12 cellular contexts compared by ENCODE assay signal in the genomic region with DNA sequence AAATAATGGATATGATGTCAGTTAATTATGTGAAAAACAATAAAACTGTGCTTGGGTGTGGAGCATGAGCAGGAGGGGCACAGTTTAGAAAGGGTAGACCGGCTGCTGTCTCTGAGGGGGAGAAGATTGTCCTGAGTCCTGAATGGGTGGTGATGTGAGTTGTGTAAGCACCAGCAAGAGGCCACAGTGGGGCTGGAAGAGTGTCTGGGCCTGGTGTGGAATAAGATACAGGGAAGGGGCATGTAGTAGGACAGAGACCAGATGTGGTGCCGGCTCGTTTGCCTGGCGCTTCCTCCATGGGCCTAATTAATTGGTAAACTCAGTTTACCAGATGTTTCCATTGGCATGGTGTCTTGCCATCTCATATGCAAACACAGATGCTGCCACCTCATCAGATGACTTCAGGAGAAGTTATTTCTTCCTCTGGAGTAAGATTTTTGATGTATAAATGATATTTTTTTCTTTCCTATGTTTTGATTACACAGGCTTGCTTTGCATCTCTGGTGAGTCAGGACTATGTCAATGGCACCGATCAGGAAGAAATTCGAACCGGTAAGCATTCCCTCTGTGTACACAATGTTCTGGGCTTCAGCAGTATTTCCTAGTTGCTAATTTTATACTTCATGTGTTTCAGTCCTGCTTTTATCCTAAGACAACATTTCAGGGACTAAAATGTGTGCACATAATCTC. TPM values are rescaled to one million over a fixed set of nuclear protein-coding genes. Genes with fewer than 3 reads are reported as not detected.
DNase-seq lines count a peak whose midpoint lies in the region; ATAC-seq and TF ChIP-seq lines count a peak whose summit lies in the region.
"Had no signal": no experiment of that assay in that cellular context is flagged by ENCODE, and none has a peak within 500 bp of the region (broad histone marks: within the 10 kb centered on the region; RNA-seq: fewer than 3 reads in every experiment).

No MANE protein-coding gene starts in this region.

- no peak for TF ChIP-seq CTCF in right atrium auricular region (IDR thresholded peaks at IDR 0.05)

- H3K4me3 Mint-ChIP-seq in activated CD4-positive, alpha-beta memory T cell treated with anti-CD3 and anti-CD28 coated beads, Interleukin-2, amount 10 ng/mL, durations not matched to agents 7 days and 5 days: no peak overlapping the region
- no peak overlapping the region for H3K4me3 Mint-ChIP-seq in stimulated activated effector memory CD8-positive, alpha-beta T cell treated with anti-CD3 and anti-CD28 coated beads, Interleukin-12 subunit alpha, Interleukin-12 subunit beta, amount 100 ng/mL, for 72 hours
- H3K4me3 Mint-ChIP-seq: activated CD4-positive, alpha-beta T cell treated with anti-CD3 and anti-CD28 coated beads, Interleukin-2, amount 10 ng/mL, durations not matched to agents 7 days and 5 days had no signal

- intact Hi-C loops in Right ventricle myocardium superior (cut with DNase I): no loop called here

- DNase-seq in Right ventricle myocardium superior: no peak
- DNase-seq in right atrium auricular region (ENCODE audit: low spot score): no peak
- DNase-seq in activated CD4-positive, alpha-beta memory T cell treated with anti-CD3 and anti-CD28 coated beads, Interleukin-2, amount 10 ng/mL, durations not matched to agents 7 days and 5 days: no peak
- DNase-seq in epithelial cell of prostate (ENCODE audit: low read depth, low spot score): no peak
- DNase-seq in stimulated activated effector memory CD8-positive, alpha-beta T cell treated with anti-CD3 and anti-CD28 coated beads, Interleukin-12 subunit alpha, Interleukin-12 subunit beta, amount 100 ng/mL, for 72 hours (ENCODE audit: low spot score in 2 of 2): no peak
- no peak for DNase-seq in kidney tubule cell (ENCODE audit: low spot score)
- no peak for DNase-seq in NCI-H1694 treated with DMSO at 0.1 percent for 48 hours (lab: John Stamatoyannopoulos, UW)
- DNase-seq: activated CD4-positive, alpha-beta T cell treated with anti-CD3 and anti-CD28 coated beads, Interleukin-2, amount 10 ng/mL, durations not matched to agents 7 days and 5 days; GDM1; stimulated activated naive CD4-positive, alpha-beta T cell treated with Interleukin-2 at 50 U/mL for 16 hours had no signal

- H3K4me3 ChIP-seq in right atrium auricular region: no peak overlapping the region

- H3K27ac ChIP-seq in right atrium auricular region (peak overlapping the region in 1 of 2 donors; percentile 28), epithelial cell of prostate (peak overlapping the region; percentile 43)

- CTCF ChIA-PET in activated CD4-positive, alpha-beta memory T cell treated with anti-CD3 and anti-CD28 coated beads, Interleukin-2, amount 10 ng/mL, durations not matched to agents 7 days and 5 days (lab: Charles Lee): interaction anchor here (0.8 to 1.2 kb wide), 3 partner anchors 11 to 107 kb away, joined by 3 to 4 read pairs (median 3); no protein-coding TSS in a partner anchor

- H3K4me1 Mint-ChIP-seq in activated CD4-positive, alpha-beta memory T cell treated with anti-CD3 and anti-CD28 coated beads, Interleukin-2, amount 10 ng/mL, durations not matched to agents 7 days and 5 days: peaks cover 42% of the 10 kb centered on the region
- H3K4me1 Mint-ChIP-seq in stimulated activated effector memory CD8-positive, alpha-beta T cell treated with anti-CD3 and anti-CD28 coated beads, Interleukin-12 subunit alpha, Interleukin-12 subunit beta, amount 100 ng/mL, for 72 hours: peaks cover 32% of the 10 kb centered on the region

- H3K27ac Mint-ChIP-seq in activated CD4-positive, alpha-beta memory T cell treated with anti-CD3 and anti-CD28 coated beads, Interleukin-2, amount 10 ng/mL, durations not matched to agents 7 days and 5 days: peak overlapping the region; percentile 51
- peak overlapping the region; percentile 16 for H3K27ac Mint-ChIP-seq in stimulated activated effector memory CD8-positive, alpha-beta T cell treated with anti-CD3 and anti-CD28 coated beads, Interleukin-12 subunit alpha, Interleukin-12 subunit beta, amount 100 ng/mL, for 72 hours
- H3K27ac Mint-ChIP-seq: IgD-negative memory B cell had no signal

- peaks cover 59% of the 10 kb centered on the region for H3K36me3 Mint-ChIP-seq in activated CD4-positive, alpha-beta memory T cell treated with anti-CD3 and anti-CD28 coated beads, Interleukin-2, amount 10 ng/mL, durations not matched to agents 7 days and 5 days (ENCODE audit: low read depth)
- H3K36me3 Mint-ChIP-seq in stimulated activated effector memory CD8-positive, alpha-beta T cell treated with anti-CD3 and anti-CD28 coated beads, Interleukin-12 subunit alpha, Interleukin-12 subunit beta, amount 100 ng/mL, for 72 hours: peaks cover 93% of the 10 kb centered on the region

- POLR2A ChIA-PET in activated CD4-positive, alpha-beta memory T cell treated with anti-CD3 and anti-CD28 coated beads, Interleukin-2, amount 10 ng/mL, durations not matched to agents 7 days and 5 days (lab: Charles Lee): interaction anchor here (0.7 to 7.2 kb wide), 4 partner anchors 35 to 191 kb away, joined by 3 to 146 read pairs (median 4); a partner anchor contains a TSS

- H3K9me3 ChIP-seq in right atrium auricular region: no peaks in the 10 kb centered on the region

- H3K27me3 Mint-ChIP-seq in activated CD4-positive, alpha-beta memory T cell treated with anti-CD3 and anti-CD28 coated beads, Interleukin-2, amount 10 ng/mL, durations not matched to agents 7 days and 5 days: no peaks in the 10 kb centered on the region
- H3K27me3 Mint-ChIP-seq: activated CD4-positive, alpha-beta T cell treated with anti-CD3 and anti-CD28 coated beads, Interleukin-2, amount 10 ng/mL, durations not matched to agents 7 days and 5 days; IgD-negative memory B cell had no signal

- H3K9me3 Mint-ChIP-seq in activated CD4-positive, alpha-beta memory T cell treated with anti-CD3 and anti-CD28 coated beads, Interleukin-2, amount 10 ng/mL, durations not matched to agents 7 days and 5 days: no peaks in the 10 kb centered on the region
- H3K9me3 Mint-ChIP-seq in stimulated activated effector memory CD8-positive, alpha-beta T cell treated with anti-CD3 and anti-CD28 coated beads, Interleukin-12 subunit alpha, Interleukin-12 subunit beta, amount 100 ng/mL, for 72 hours: no peaks in the 10 kb centered on the region
- H3K9me3 Mint-ChIP-seq: activated CD4-positive, alpha-beta T cell treated with anti-CD3 and anti-CD28 coated beads, Interleukin-2, amount 10 ng/mL, durations not matched to agents 7 days and 5 days; IgD-negative memory B cell had no signal

- peaks cover 0 to 51% of the 10 kb centered on the region in 2 donors for H3K4me1 ChIP-seq in right atrium auricular region

- ATAC-seq in Right ventricle myocardium superior (ENCODE audit: poor library complexity) (peak; percentile 60), GM18511 (IDR thresholded peaks at IDR 0.05; ENCODE audit: unreplicated experiment) (no peak)
- ATAC-seq in stimulated activated effector memory CD8-positive, alpha-beta T cell treated with anti-CD3 and anti-CD28 coated beads, Interleukin-12 subunit alpha, Interleukin-12 subunit beta, amount 100 ng/mL, for 72 hours: no peak

- no peaks in the 10 kb centered on the region for H3K27me3 ChIP-seq in right atrium auricular region

- H3K36me3 ChIP-seq in right atrium auricular region: peaks cover 45% of the 10 kb centered on the region

RNA-seq across cellular contexts. Expression of a gene that starts 5.1 kb away (rescaled TPM):
- total RNA-seq in Right ventricle myocardium superior (18.1 TPM), right atrium auricular region (1 to 10 TPM; 5.1 to 5.9 TPM)
- total RNA-seq in activated CD4-positive, alpha-beta memory T cell treated with anti-CD3 and anti-CD28 coated beads, Interleukin-2, amount 10 ng/mL, durations not matched to agents 7 days and 5 days: 10 to 100 TPM; 48.6 to 49.9 TPM

RNA-seq across cellular contexts. Expression of a gene that starts 42.6 kb away (rescaled TPM):
- total RNA-seq in Right ventricle myocardium superior: 52.6 TPM
- 10 to 100 TPM; 35.5 to 67.2 TPM for total RNA-seq in right atrium auricular region
- total RNA-seq in activated CD4-positive, alpha-beta memory T cell treated with anti-CD3 and anti-CD28 coated beads, Interleukin-2, amount 10 ng/mL, durations not matched to agents 7 days and 5 days: 100 to 1,000 TPM; 180 to 182 TPM
